In genomic region chr1:21280011-21280471, GRCh38 we compare ENCODE assay signal across 9 cellular contexts. TPM values are rescaled to one million over a fixed set of nuclear protein-coding genes. Genes with fewer than 3 reads are reported as not detected.
A peak's percentile ranks its signal among the peaks of the same experiment; 100 is the strongest.
DNase-seq lines count a peak whose midpoint lies in the region; ATAC-seq and TF ChIP-seq lines count a peak whose summit lies in the region.
"Had no signal": no experiment of that assay in that cellular context is flagged by ENCODE, and none has a peak within 500 bp of the region (broad histone marks: within the 10 kb centered on the region; RNA-seq: fewer than 3 reads in every experiment).

No MANE protein-coding gene starts in this region.

- intact Hi-C loops in activated B cell treated with CpG ODN at 0.5 μM for 24 hours (cut with micrococcal nuclease) (no loop called here), Right ventricle myocardium superior (cut with DNase I) (no loop called here), psoas muscle (cut with DNase I) (no loop called here)

- H3K4me3 Mint-ChIP-seq in activated B cell treated with CpG ODN at 0.5 μM for 24 hours: peak overlapping the region; percentile 29

- peak overlapping the region; percentile 81 for H3K27ac Mint-ChIP-seq in activated B cell treated with CpG ODN at 0.5 μM for 24 hours

- peak; percentile 43 for ATAC-seq in activated B cell treated with CpG ODN at 0.5 μM for 24 hours (ENCODE audit: low read depth)
- ATAC-seq in Right ventricle myocardium superior (ENCODE audit: poor library complexity): peak; percentile 57
- peak; percentile 51 to 71 (median 68) for ATAC-seq in psoas muscle
- no peak for ATAC-seq in GM18861 (IDR thresholded peaks at IDR 0.05; ENCODE audit: unreplicated experiment)

- 51 to 61% (median 51%) methylated on average over 5 of the region's 5 CpGs for WGBS in psoas muscle, 3 donors

- H3K36me3 Mint-ChIP-seq in activated B cell treated with CpG ODN at 0.5 μM for 24 hours (ENCODE audit: low read depth): peaks cover 82% of the 10 kb centered on the region

- H3K9me3 ChIP-seq in psoas muscle: no peaks in the 10 kb centered on the region

- H3K27ac ChIP-seq in psoas muscle: peak overlapping the region; percentile 38

- no peaks in the 10 kb centered on the region for H3K9me3 Mint-ChIP-seq in activated B cell treated with CpG ODN at 0.5 μM for 24 hours

- no peaks in the 10 kb centered on the region for H3K36me3 ChIP-seq in psoas muscle (ENCODE audit: insufficient read depth in 1 of 2, low read depth in 1 of 2)

- POLR2A ChIA-PET in activated B cell treated with CpG ODN at 0.5 μM for 24 hours (lab: Charles Lee): interaction anchor here (0.6 to 1.9 kb wide), 7 partner anchors 9 to 72 kb away, joined by 3 to 11 read pairs (median 5); partner anchors contain the start of gene ECE1

- CTCF ChIA-PET in activated B cell treated with CpG ODN at 0.5 μM for 24 hours (lab: Charles Lee): interaction anchor here (1.0 to 2.8 kb wide), 5 partner anchors 9 to 88 kb away, joined by 3 to 19 read pairs (median 5); no protein-coding TSS in a partner anchor

- peaks cover 44% of the 10 kb centered on the region for H3K4me1 Mint-ChIP-seq in activated B cell treated with CpG ODN at 0.5 μM for 24 hours

- no peaks in the 10 kb centered on the region for H3K27me3 Mint-ChIP-seq in activated B cell treated with CpG ODN at 0.5 μM for 24 hours

- TF ChIP-seq CTCF in activated B cell treated with CpG ODN at 0.5 μM for 24 hours (IDR thresholded peaks at IDR 0.05) (no peak), psoas muscle (IDR thresholded peaks at IDR 0.05) (no peak)

- no peak overlapping the region for H3K4me3 ChIP-seq in psoas muscle

- H3K27me3 ChIP-seq in psoas muscle (ENCODE audit: insufficient read depth in 3 of 3, low read length in 2 of 3): no peaks in the 10 kb centered on the region

- H3K4me1 ChIP-seq in psoas muscle: peaks cover 10% of the 10 kb centered on the region

- peak; percentile 21 for DNase-seq in EL
- DNase-seq in activated B cell treated with CpG ODN at 0.5 μM for 24 hours: no peak
- peak; percentile 76 for DNase-seq in Right ventricle myocardium superior
- DNase-seq in psoas muscle: no peak
- DNase-seq in NCI-H1092 treated with DMSO at 0.1 percent for 48 hours (lab: John Stamatoyannopoulos, UW): no peak
- no peak for DNase-seq in epidermal melanocyte (ENCODE audit: insufficient read length, low spot score)
- no peak for DNase-seq in DMS79 treated with DMSO at 0.1 percent for 48 hours (lab: John Stamatoyannopoulos, UW)
- DNase-seq: kidney glomerular epithelial cell had no signal

RNA-seq across cellular contexts. Expression of gene ECE1, which starts 10.2 kb away (rescaled TPM):
- total RNA-seq in activated B cell treated with CpG ODN at 0.5 μM for 24 hours (208 and 209 TPM in 2 replicates), Right ventricle myocardium superior (45.3 TPM), psoas muscle (10 to 100 TPM; 12.3 to 24.9 (median 19.0) TPM)
- 10 to 100 TPM; 12.2 to 14.6 (median 13.2) TPM for polyA plus RNA-seq in psoas muscle

Comparison
In these comparisons a context has a peak if more than half of its experiments do, and no peak if none do; other contexts are left out.
1. DNase-seq: peak in EL (single experiment) and Right ventricle myocardium superior (single experiment); none in activated B cell treated with CpG ODN at 0.5 μM for 24 hours (single experiment), psoas muscle (0 of 2), NCI-H1092 treated with DMSO at 0.1 percent for 48 hours (single experiment), epidermal melanocyte (single experiment) and DMS79 treated with DMSO at 0.1 percent for 48 hours (single experiment).